ENCODE assay signal across 10 cellular contexts in the genomic region with DNA sequence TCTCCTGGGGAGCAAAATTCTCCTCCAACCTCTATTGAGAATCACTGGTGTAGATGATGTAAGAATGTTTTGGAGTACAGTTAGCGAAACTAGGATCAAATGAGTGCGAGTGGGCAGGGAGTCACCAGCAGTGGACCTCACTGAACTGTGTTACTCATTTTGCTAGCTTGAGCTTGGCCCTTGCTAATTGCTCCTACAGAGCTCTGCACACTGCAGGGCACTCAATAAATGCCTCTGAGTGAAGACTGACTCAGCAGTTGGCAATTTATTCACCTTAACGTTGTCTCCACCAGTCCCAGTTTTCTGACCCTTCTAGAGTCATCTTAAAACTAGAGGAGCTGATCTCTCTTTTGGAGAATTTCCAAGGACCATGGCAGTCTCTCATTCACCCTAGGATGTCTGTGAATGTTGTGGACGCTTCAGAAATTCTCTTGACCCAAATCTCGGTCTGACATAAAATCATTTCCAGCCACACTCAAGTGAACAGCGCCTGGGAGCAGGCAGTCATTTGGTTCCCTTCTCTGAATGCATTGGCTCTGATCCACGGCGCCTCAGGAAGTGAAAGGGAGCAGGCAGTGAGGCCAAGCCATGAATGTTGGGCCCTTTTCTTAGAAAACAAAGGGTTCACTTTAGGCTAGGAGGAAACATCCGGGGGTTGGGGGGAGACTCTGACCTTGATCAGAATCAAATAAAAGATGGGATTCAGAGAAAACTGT.
A peak's percentile ranks its signal among the peaks of the same experiment; 100 is the strongest.
DNase-seq lines count a peak whose midpoint lies in the region; ATAC-seq and TF ChIP-seq lines count a peak whose summit lies in the region.
"Had no signal": no experiment of that assay in that cellular context is flagged by ENCODE, and none has a peak within 500 bp of the region (broad histone marks: within the 10 kb centered on the region; RNA-seq: fewer than 3 reads in every experiment).

No MANE protein-coding gene starts in this region.

- no peak overlapping the region for H3K4me3 ChIP-seq in foreskin fibroblast (ENCODE audit: low read depth in 1 of 2, low read length in 2 of 2)

- H3K27ac Mint-ChIP-seq in stimulated activated naive CD8-positive, alpha-beta T cell treated with anti-CD3 and anti-CD28 coated beads, Interleukin-15, amount 100 ng/mL, for 72 hours, result no peak overlapping the region
- H3K27ac Mint-ChIP-seq in stimulated activated effector memory CD8-positive, alpha-beta T cell treated with anti-CD3 and anti-CD28 coated beads, Interleukin-12 subunit alpha, Interleukin-12 subunit beta, amount 100 ng/mL, for 72 hours, result no peak overlapping the region
- H3K27ac Mint-ChIP-seq: activated naive CD4-positive, alpha-beta T cell treated with anti-CD3 and anti-CD28 coated beads for 36 hours had no signal

- TF ChIP-seq CTCF in foreskin fibroblast (IDR thresholded peaks at IDR 0.05; ENCODE audit: low read depth, low read length), result no peak

- H3K4me3 Mint-ChIP-seq in stimulated activated naive CD8-positive, alpha-beta T cell treated with anti-CD3 and anti-CD28 coated beads, Interleukin-15, amount 100 ng/mL, for 72 hours, result peak overlapping the region in 1 of 2 donors; percentile 21
- H3K4me3 Mint-ChIP-seq in stimulated activated effector memory CD8-positive, alpha-beta T cell treated with anti-CD3 and anti-CD28 coated beads, Interleukin-12 subunit alpha, Interleukin-12 subunit beta, amount 100 ng/mL, for 72 hours, result no peak overlapping the region
- H3K4me3 Mint-ChIP-seq: activated naive CD4-positive, alpha-beta T cell treated with anti-CD3 and anti-CD28 coated beads for 36 hours had no signal

- peaks cover 12% of the 10 kb centered on the region for H3K27me3 Mint-ChIP-seq in stimulated activated naive CD8-positive, alpha-beta T cell treated with anti-CD3 and anti-CD28 coated beads, Interleukin-15, amount 100 ng/mL, for 72 hours

- no peak for DNase-seq in stimulated activated naive CD8-positive, alpha-beta T cell treated with anti-CD3 and anti-CD28 coated beads, Interleukin-15, amount 100 ng/mL, for 72 hours
- no peak for DNase-seq in stimulated activated naive CD8-positive, alpha-beta T cell treated with anti-CD3 and anti-CD28 coated beads, Interleukin-15, Interleukin-2, amounts not matched to agents 100 U/mL and 50 U/mL, for 24 hours
- DNase-seq in inferior parietal cortex (ENCODE audit: extremely low spot score), result peak; percentile 74
- DNase-seq in NCI-H226, result no peak
- DNase-seq in foreskin fibroblast, result no peak
- no peak for DNase-seq in stimulated activated effector memory CD8-positive, alpha-beta T cell treated with anti-CD3 and anti-CD28 coated beads, Interleukin-12 subunit alpha, Interleukin-12 subunit beta, amount 100 ng/mL, for 72 hours (ENCODE audit: low spot score in 2 of 2)
- no peak for DNase-seq in DMS53 treated with DMSO at 0.1 percent for 48 hours (lab: John Stamatoyannopoulos, UW; ENCODE audit: unreplicated experiment)
- DNase-seq: activated naive CD4-positive, alpha-beta T cell treated with anti-CD3 and anti-CD28 coated beads for 36 hours; NCI-H187 treated with DMSO at 0.1 percent for 48 hours had no signal

- peak overlapping the region; percentile 24 for H3K27ac ChIP-seq in angular gyrus (ENCODE audit: low read depth, low read length)

- H3K4me1 Mint-ChIP-seq in stimulated activated naive CD8-positive, alpha-beta T cell treated with anti-CD3 and anti-CD28 coated beads, Interleukin-15, amount 100 ng/mL, for 72 hours, result peaks cover 16% of the 10 kb centered on the region
- H3K4me1 Mint-ChIP-seq in stimulated activated effector memory CD8-positive, alpha-beta T cell treated with anti-CD3 and anti-CD28 coated beads, Interleukin-12 subunit alpha, Interleukin-12 subunit beta, amount 100 ng/mL, for 72 hours, result no peaks in the 10 kb centered on the region

- no peaks in the 10 kb centered on the region for H3K9me3 Mint-ChIP-seq in stimulated activated naive CD8-positive, alpha-beta T cell treated with anti-CD3 and anti-CD28 coated beads, Interleukin-15, amount 100 ng/mL, for 72 hours
- H3K9me3 Mint-ChIP-seq in stimulated activated effector memory CD8-positive, alpha-beta T cell treated with anti-CD3 and anti-CD28 coated beads, Interleukin-12 subunit alpha, Interleukin-12 subunit beta, amount 100 ng/mL, for 72 hours, result peaks cover under 1% of the 10 kb centered on the region
- H3K9me3 Mint-ChIP-seq: activated naive CD4-positive, alpha-beta T cell treated with anti-CD3 and anti-CD28 coated beads for 36 hours had no signal

- no peaks in the 10 kb centered on the region for H3K36me3 Mint-ChIP-seq in stimulated activated effector memory CD8-positive, alpha-beta T cell treated with anti-CD3 and anti-CD28 coated beads, Interleukin-12 subunit alpha, Interleukin-12 subunit beta, amount 100 ng/mL, for 72 hours

- ATAC-seq in stimulated activated naive CD8-positive, alpha-beta T cell treated with anti-CD3 and anti-CD28 coated beads, Interleukin-15, amount 100 ng/mL, for 72 hours, result peak; percentile 50
- no peak for ATAC-seq in stimulated activated naive CD8-positive, alpha-beta T cell treated with anti-CD3 and anti-CD28 coated beads, Interleukin-15, Interleukin-2, amounts not matched to agents 100 U/mL and 50 U/mL, for 24 hours
- no peak for ATAC-seq in stimulated activated effector memory CD8-positive, alpha-beta T cell treated with anti-CD3 and anti-CD28 coated beads, Interleukin-12 subunit alpha, Interleukin-12 subunit beta, amount 100 ng/mL, for 72 hours
